In genomic region chr5:30890377-30890776, GRCh38 we compare ENCODE assay signal across 1 cellular context.
TF ChIP-seq lines count a peak whose summit lies in the region.

No MANE protein-coding gene starts in this region.

TF ChIP-seq in IMR-90, 13 proteins besides CTCF, POLR2A, EP300 and RAD21:
- TF ChIP-seq MXI1 (IDR thresholded peaks at IDR 0.05; ENCODE audit: borderline replicate concordance, low read depth, low read length), result no peak
